ENCODE assay signal across 15 cellular contexts in the genomic region with DNA sequence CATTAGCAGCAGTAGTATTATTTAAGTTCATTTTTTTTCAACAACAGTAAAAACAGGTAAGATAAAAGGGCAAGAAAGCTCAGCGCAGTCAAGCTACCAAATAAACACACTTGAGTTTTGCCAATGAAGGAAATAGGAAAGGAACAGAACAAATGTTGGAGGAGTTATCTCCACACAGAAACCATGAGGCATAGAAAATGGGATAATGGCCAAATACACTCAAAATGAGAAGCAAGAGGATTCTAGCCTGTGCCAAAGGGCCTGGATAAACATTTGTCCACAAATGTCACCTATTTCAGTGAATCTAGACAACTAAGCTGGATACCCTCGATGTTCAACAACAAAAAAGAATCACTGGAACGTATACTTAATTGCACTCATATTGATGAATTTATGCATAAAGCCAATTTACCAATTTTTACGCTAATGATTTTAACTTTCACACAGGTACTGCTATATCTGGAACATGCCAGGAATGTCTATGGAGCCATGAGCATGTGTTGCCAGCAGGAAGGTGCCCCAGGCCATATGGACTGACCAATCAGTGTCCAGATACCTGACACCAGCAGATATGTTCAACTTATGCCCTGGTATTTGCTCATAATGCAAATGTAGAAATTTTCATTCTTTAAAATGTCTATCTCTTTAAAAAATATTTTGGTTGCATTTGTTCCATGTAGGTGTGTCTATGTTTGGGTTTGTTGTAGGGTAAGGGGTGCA. TPM values are rescaled to one million over a fixed set of nuclear protein-coding genes. Genes with fewer than 3 reads are reported as not detected.
DNase-seq lines count a peak whose midpoint lies in the region; ATAC-seq and TF ChIP-seq lines count a peak whose summit lies in the region.
"Had no signal": no experiment of that assay in that cellular context is flagged by ENCODE, and none has a peak within 500 bp of the region (broad histone marks: within the 10 kb centered on the region; RNA-seq: fewer than 3 reads in every experiment).

No MANE protein-coding gene starts in this region.

- no peak overlapping the region for H3K9ac ChIP-seq in mammary epithelial cell (ENCODE audit: insufficient read depth, low read length)

- H2AFZ ChIP-seq in mammary epithelial cell (ENCODE audit: low read depth, low read length), result no peak overlapping the region

- peaks cover 19% of the 10 kb centered on the region for H3K4me1 ChIP-seq in mammary epithelial cell (ENCODE audit: insufficient read depth, low read length)
- H3K4me1 ChIP-seq in foreskin keratinocyte, result peaks cover 4% of the 10 kb centered on the region
- H3K4me1 ChIP-seq in thyroid gland, result peaks cover 30 to 31% of the 10 kb centered on the region in 2 donors
- H3K4me1 ChIP-seq: A549, SJSA1 had no signal

- no peaks in the 10 kb centered on the region for H4K20me1 ChIP-seq in mammary epithelial cell (ENCODE audit: insufficient read depth, low read length)

- no TSS peak for BruUV-seq in mammary epithelial cell (replicated peaks; lab: Mats Ljungman, UMichigan)

- dilution Hi-C loops in mammary epithelial cell (cut with HindIII; ENCODE audit: low sequenced_read_pairs), result no loop called here

- H3K4me3 ChIP-seq in mammary epithelial cell (replicated peaks in 1 of 3; ENCODE audit: insufficient read depth in 1 of 3, low read depth in 2 of 3, low read length in 3 of 3) (no peak overlapping the region), thyroid gland (replicated peaks in 1 of 3) (no peak overlapping the region)
- H3K4me3 ChIP-seq: A549, SJSA1 had no signal

- H3K4me1 Mint-ChIP-seq in activated naive CD8-positive, alpha-beta T cell treated with anti-CD3 and anti-CD28 coated beads for 36 hours, result no peaks in the 10 kb centered on the region

- H3K27ac ChIP-seq in mammary epithelial cell (ENCODE audit: insufficient read depth, low read depth, low read length) (peak overlapping the region; percentile 78), foreskin keratinocyte (peak overlapping the region; percentile 70), thyroid gland (peak overlapping the region; percentile 10 to 83 (median 66))
- H3K27ac ChIP-seq: A549, SJSA1 had no signal

- CTCF ChIA-PET in mammary epithelial cell (lab: Charles Lee; ENCODE audit: low non-redundant PET), result no interaction called here

- in situ Hi-C loops in mammary epithelial cell (cut with MboI; ENCODE audit: low sequenced_read_pairs in 2 of 2), result no loop called here

- H3K27me3 ChIP-seq in mammary epithelial cell (ENCODE audit: insufficient read depth, low read length) (no peaks in the 10 kb centered on the region), foreskin keratinocyte (no peaks in the 10 kb centered on the region), thyroid gland (no peaks in the 10 kb centered on the region)
- H3K27me3 ChIP-seq: SJSA1 had no signal

- TF ChIP-seq POLR2A in thyroid gland (IDR thresholded peaks at IDR 0.05), result no peak

- H3K4me2 ChIP-seq in mammary epithelial cell (ENCODE audit: insufficient read depth, low read depth, low read length), result no peak overlapping the region
- H3K4me2 ChIP-seq: A549 had no signal

- no peak for TF ChIP-seq CTCF in mammary epithelial cell (conservative IDR thresholded peaks at IDR 0.05 in 1 of 2, IDR thresholded peaks at IDR 0.05 in 1 of 2; ENCODE audit: extremely low read depth in 1 of 2, insufficient read depth in 1 of 2, low read depth in 1 of 2, low read length in 2 of 2)
- no peak for TF ChIP-seq CTCF in foreskin keratinocyte (conservative IDR thresholded peaks at IDR 0.05)
- TF ChIP-seq CTCF in thyroid gland (IDR thresholded peaks at IDR 0.05), result no peak

- no peaks in the 10 kb centered on the region for H3K9me3 Mint-ChIP-seq in activated naive CD8-positive, alpha-beta T cell treated with anti-CD3 and anti-CD28 coated beads for 36 hours

- H3K27ac Mint-ChIP-seq in activated naive CD8-positive, alpha-beta T cell treated with anti-CD3 and anti-CD28 coated beads for 36 hours, result no peak overlapping the region

- no peak for DNase-seq in Right ventricle myocardium inferior (ENCODE audit: missing footprints)
- no peak for DNase-seq in cardiac septum (ENCODE audit: low spot score)
- no peak for DNase-seq in mammary epithelial cell
- DNase-seq in foreskin keratinocyte, result no peak
- peak; percentile 10 to 16 for DNase-seq in thyroid gland
- no peak for DNase-seq in activated naive CD8-positive, alpha-beta T cell treated with anti-CD3 and anti-CD28 coated beads for 36 hours
- no peak for DNase-seq in NCI-H2171 (lab: John Stamatoyannopoulos, UW)
- DNase-seq in SKM-1 treated with dmso at 0.1 percent for 144 hours (lab: John Stamatoyannopoulos, UW; ENCODE audit: unreplicated experiment), result no peak
- DNase-seq: MV-4-11, NCI-H1436, NCI-H2029, NCI-H2171 treated with DMSO at 0.1 percent for 48 hours, NCI-H510A treated with DMSO at 0.1 percent for 48 hours had no signal

- no peaks in the 10 kb centered on the region for H3K36me3 Mint-ChIP-seq in activated naive CD8-positive, alpha-beta T cell treated with anti-CD3 and anti-CD28 coated beads for 36 hours

- 70% methylated on average over 4 of the region's 4 CpGs for WGBS in mammary epithelial cell (ENCODE audit: low coverage, missing lambda C conversion rate)
- WGBS in thyroid gland, 2 donors, result 42 to 53% methylated on average over 4 of the region's 4 CpGs

- no peak overlapping the region for H3K4me3 Mint-ChIP-seq in activated naive CD8-positive, alpha-beta T cell treated with anti-CD3 and anti-CD28 coated beads for 36 hours

- H3K36me3 ChIP-seq in mammary epithelial cell (ENCODE audit: insufficient read depth, low read length) (no peaks in the 10 kb centered on the region), thyroid gland (no peaks in the 10 kb centered on the region)
- H3K36me3 ChIP-seq: SJSA1 had no signal

- H3K27me3 Mint-ChIP-seq in activated naive CD8-positive, alpha-beta T cell treated with anti-CD3 and anti-CD28 coated beads for 36 hours, result peaks cover 15% of the 10 kb centered on the region

- intact Hi-C loops in Right ventricle myocardium inferior (cut with DNase I) (no loop called here), cardiac septum (cut with DNase I) (loop anchor here (5.0 kb wide), 1 partner anchor 36 kb away; no protein-coding TSS in a partner anchor), mammary epithelial cell (cut with micrococcal nuclease) (no loop called here), thyroid gland (cut with DNase I) (no loop called here)

- ATAC-seq in Right ventricle myocardium inferior, result peak; percentile 60
- no peak for ATAC-seq in foreskin keratinocyte
- ATAC-seq: A549 had no signal

- H3K9me3 ChIP-seq in mammary epithelial cell (replicated peaks; ENCODE audit: insufficient read depth, low read length) (no peaks in the 10 kb centered on the region), thyroid gland (no peaks in the 10 kb centered on the region)
- H3K9me3 ChIP-seq: A549, SJSA1 had no signal

- H3K79me2 ChIP-seq in mammary epithelial cell (ENCODE audit: insufficient read depth, low read length), result no peaks in the 10 kb centered on the region

RNA-seq across cellular contexts. Expression of a gene that starts 21.1 kb away (rescaled TPM):
- total RNA-seq in Right ventricle myocardium inferior (3.6 TPM), cardiac septum (1.5 TPM), mammary epithelial cell (under 1 TPM; 0.50 to 0.87 TPM), foreskin keratinocyte (0.46 and 0.54 TPM in 2 replicates), thyroid gland (1 to 10 TPM; 2.5 to 5.2 (median 4.9) TPM)
- polyA plus RNA-seq in mammary epithelial cell (0.70 TPM), foreskin keratinocyte (0.37 and 0.58 TPM in 2 replicates)
- polyA minus RNA-seq in mammary epithelial cell, result 5.9 TPM
- under 1 TPM; 0.28 to 0.49 TPM for total RNA-seq in activated naive CD8-positive, alpha-beta T cell treated with anti-CD3 and anti-CD28 coated beads for 36 hours
- total RNA-seq: SJSA1 had no signal

Comparison
In these comparisons a context has a peak if more than half of its experiments do, and no peak if none do; other contexts are left out.
1. DNase-seq: peak in thyroid gland (2 of 2); none in Right ventricle myocardium inferior (single experiment), cardiac septum (single experiment), mammary epithelial cell (single experiment), foreskin keratinocyte (0 of 2), activated naive CD8-positive, alpha-beta T cell treated with anti-CD3 and anti-CD28 coated beads for 36 hours (single experiment), NCI-H2171 (single experiment) and SKM-1 treated with dmso at 0.1 percent for 144 hours (single experiment).
2. Peak in every context shown above with its lines, with median percentiles within 50 percentile points of each other: H3K27ac ChIP-seq.